ENCODE assay signal across 38 cellular contexts in genomic region chr1:177001556-177001955, GRCh38.
"Had no signal": no experiment of that assay in that cellular context is flagged by ENCODE, and none has a peak within 500 bp of the region (broad histone marks: within the 10 kb centered on the region; RNA-seq: fewer than 3 reads in every experiment).

No MANE protein-coding gene starts in this region.

- H3K9me3 Mint-ChIP-seq: activated naive CD4-positive, alpha-beta T cell treated with anti-CD3 and anti-CD28 coated beads, Interleukin-2, amount 10 ng/mL, durations not matched to agents 7 days and 5 days; activated naive CD4-positive, alpha-beta T cell treated with anti-CD3 and anti-CD28 coated beads, Interleukin-2, amount 50 U/mL, for 24 hours; activated naive CD8-positive, alpha-beta T cell treated with anti-CD3 and anti-CD28 coated beads, Interleukin-2, amount 50 U/mL, for 24 hours; activated T-cell treated with anti-CD3 and anti-CD28 coated beads, Interleukin-2, amount 50 U/mL, for 4 hours; activated T-helper 17 cell treated with anti-CD3 and anti-CD28 coated beads, Interleukin-2, amount 50 U/mL, for 72 hours; activated T-helper 2 cell treated with anti-CD3 and anti-CD28 coated beads, Interferon-gamma antibody, Interleukin-2, Interleukin-4, amounts not matched to agents 10 μg/mL and 5 μg/mL and 100 μg/mL, durations not matched to agents 14 hours and 24 hours and 36 hours; central memory CD8-positive, alpha-beta T cell had no signal

- H3K27ac Mint-ChIP-seq: activated naive CD4-positive, alpha-beta T cell treated with anti-CD3 and anti-CD28 coated beads for 36 hours; activated naive CD4-positive, alpha-beta T cell treated with anti-CD3 and anti-CD28 coated beads, Interleukin-2, amount 10 ng/mL, durations not matched to agents 7 days and 5 days; activated naive CD4-positive, alpha-beta T cell treated with anti-CD3 and anti-CD28 coated beads, Interleukin-2, amount 50 U/mL, for 24 hours; activated naive CD4-positive, alpha-beta T cell treated with anti-CD3 and anti-CD28 coated beads, Interleukin-2, amount 50 U/mL, for 72 hours; activated naive CD8-positive, alpha-beta T cell; activated naive CD8-positive, alpha-beta T cell treated with anti-CD3 and anti-CD28 coated beads for 36 hours; activated naive CD8-positive, alpha-beta T cell treated with anti-CD3 and anti-CD28 coated beads, Interleukin-2, amount 10 ng/mL, durations not matched to agents 7 days and 5 days; activated naive CD8-positive, alpha-beta T cell treated with anti-CD3 and anti-CD28 coated beads, Interleukin-2, amount 50 U/mL, for 24 hours; activated T-cell treated with anti-CD3 and anti-CD28 coated beads, Interleukin-2, amount 50 U/mL, for 24 hours; activated T-cell treated with anti-CD3 and anti-CD28 coated beads, Interleukin-2, amount 50 U/mL, for 72 hours; activated T-helper 17 cell treated with anti-CD3 and anti-CD28 coated beads, Interleukin-2, amount 50 U/mL, for 72 hours; activated T-helper 2 cell treated with anti-CD3 and anti-CD28 coated beads, Interferon-gamma antibody, Interleukin-2, Interleukin-4, amounts not matched to agents 10 μg/mL and 5 μg/mL and 100 μg/mL, durations not matched to agents 14 hours and 24 hours and 36 hours; brain had no signal

- H3K4me1 Mint-ChIP-seq: activated naive CD4-positive, alpha-beta T cell treated with anti-CD3 and anti-CD28 coated beads, Interleukin-2, amount 10 ng/mL, durations not matched to agents 7 days and 5 days; activated naive CD4-positive, alpha-beta T cell treated with anti-CD3 and anti-CD28 coated beads, Interleukin-2, amount 50 U/mL, for 24 hours; activated naive CD8-positive, alpha-beta T cell treated with anti-CD3 and anti-CD28 coated beads for 36 hours; activated naive CD8-positive, alpha-beta T cell treated with anti-CD3 and anti-CD28 coated beads, Interleukin-2, amount 10 ng/mL, durations not matched to agents 7 days and 5 days; activated naive CD8-positive, alpha-beta T cell treated with anti-CD3 and anti-CD28 coated beads, Interleukin-2, amount 50 U/mL, for 24 hours; activated T-helper 17 cell treated with anti-CD3 and anti-CD28 coated beads, Interleukin-2, amount 50 U/mL, for 72 hours; central memory CD8-positive, alpha-beta T cell had no signal

- H3K36me3 ChIP-seq: adrenal gland, ascending aorta, brain microvascular endothelial cell, breast epithelium, cardiac muscle cell had no signal

- DNase-seq: activated effector memory CD4-positive, alpha-beta T cell treated with anti-CD3 and anti-CD28 coated beads, Interleukin-2, amount 50 U/mL, for 16 hours; activated effector memory CD4-positive, alpha-beta T cell treated with Interleukin-2 at 50 U/mL for 16 hours; activated gamma-delta T cell; activated gamma-delta T cell treated with Interleukin-2 at 50 U/mL for 16 hours; activated naive CD4-positive, alpha-beta T cell; activated naive CD4-positive, alpha-beta T cell treated with anti-CD3 and anti-CD28 coated beads for 36 hours; activated naive CD4-positive, alpha-beta T cell treated with anti-CD3 and anti-CD28 coated beads, Interleukin-2, amount 10 ng/mL, durations not matched to agents 7 days and 5 days; activated naive CD4-positive, alpha-beta T cell treated with anti-CD3 and anti-CD28 coated beads, Interleukin-2, amount 50 U/mL, for 16 hours; activated naive CD4-positive, alpha-beta T cell treated with Interleukin-2 at 50 U/mL for 16 hours; activated naive CD8-positive, alpha-beta T cell treated with anti-CD3 and anti-CD28 coated beads for 36 hours; activated naive CD8-positive, alpha-beta T cell treated with anti-CD3 and anti-CD28 coated beads, Interleukin-2, amount 10 ng/mL, durations not matched to agents 7 days and 5 days; activated naive CD8-positive, alpha-beta T cell treated with anti-CD3 and anti-CD28 coated beads, Interleukin-2, amount 50 U/mL, for 24 hours; activated T-cell treated with anti-CD3 and anti-CD28 coated beads, Interleukin-2, amount 50 U/mL, for 1 hour; activated T-cell treated with anti-CD3 and anti-CD28 coated beads, Interleukin-2, amount 50 U/mL, for 24 hours; activated T-cell treated with anti-CD3 and anti-CD28 coated beads, Interleukin-2, amount 50 U/mL, for 4 hours; activated T-cell treated with anti-CD3 and anti-CD28 coated beads, Interleukin-2, amount 50 U/mL, for 48 hours; activated T-cell treated with anti-CD3 and anti-CD28 coated beads, Interleukin-2, amount 50 U/mL, for 72 hours; adrenal gland; amniotic stem cell; amygdala; anterior cingulate cortex; aorta; body of pancreas; brain microvascular endothelial cell; central memory CD4-positive, alpha-beta T cell; cerebellar nuclear complex had no signal

- H3K4me1 ChIP-seq: ascending aorta, body of pancreas, breast epithelium had no signal

- H3K4me3 ChIP-seq: adrenal gland, ascending aorta, body of pancreas, breast epithelium, cardiac muscle cell had no signal

- H3K4me3 Mint-ChIP-seq: activated naive CD4-positive, alpha-beta T cell treated with anti-CD3 and anti-CD28 coated beads for 36 hours; activated naive CD4-positive, alpha-beta T cell treated with anti-CD3 and anti-CD28 coated beads, Interleukin-2, amount 10 ng/mL, durations not matched to agents 7 days and 5 days; activated naive CD4-positive, alpha-beta T cell treated with anti-CD3 and anti-CD28 coated beads, Interleukin-2, amount 50 U/mL, for 24 hours; activated naive CD8-positive, alpha-beta T cell; activated naive CD8-positive, alpha-beta T cell treated with anti-CD3 and anti-CD28 coated beads for 36 hours; activated naive CD8-positive, alpha-beta T cell treated with anti-CD3 and anti-CD28 coated beads, Interleukin-2, amount 10 ng/mL, durations not matched to agents 7 days and 5 days; activated naive CD8-positive, alpha-beta T cell treated with anti-CD3 and anti-CD28 coated beads, Interleukin-2, amount 50 U/mL, for 24 hours; activated T-cell treated with anti-CD3 and anti-CD28 coated beads, Interleukin-2, amount 50 U/mL, for 24 hours; activated T-cell treated with anti-CD3 and anti-CD28 coated beads, Interleukin-2, amount 50 U/mL, for 4 hours; activated T-cell treated with anti-CD3 and anti-CD28 coated beads, Interleukin-2, amount 50 U/mL, for 72 hours; activated T-helper 17 cell treated with anti-CD3 and anti-CD28 coated beads, Interleukin-2, amount 50 U/mL, for 72 hours; brain; central memory CD8-positive, alpha-beta T cell had no signal

- H3K27me3 Mint-ChIP-seq: activated naive CD4-positive, alpha-beta T cell treated with anti-CD3 and anti-CD28 coated beads, Interleukin-2, amount 10 ng/mL, durations not matched to agents 7 days and 5 days; activated naive CD8-positive, alpha-beta T cell treated with anti-CD3 and anti-CD28 coated beads, Interleukin-2, amount 10 ng/mL, durations not matched to agents 7 days and 5 days; activated naive CD8-positive, alpha-beta T cell treated with anti-CD3 and anti-CD28 coated beads, Interleukin-2, amount 50 U/mL, for 24 hours; activated T-cell treated with anti-CD3 and anti-CD28 coated beads, Interleukin-2, amount 50 U/mL, for 24 hours; central memory CD8-positive, alpha-beta T cell had no signal

- ATAC-seq: activated naive CD4-positive, alpha-beta T cell treated with anti-CD3 and anti-CD28 coated beads, Interleukin-2, amount 50 U/mL, for 72 hours; activated naive CD8-positive, alpha-beta T cell treated with anti-CD3 and anti-CD28 coated beads, Interleukin-2, amount 50 U/mL, for 24 hours; activated T-cell treated with anti-CD3 and anti-CD28 coated beads, Interleukin-2, amount 50 U/mL, for 4 hours; activated T-cell treated with anti-CD3 and anti-CD28 coated beads, Interleukin-2, amount 50 U/mL, for 72 hours; activated T-helper 17 cell treated with anti-CD3 and anti-CD28 coated beads, Interleukin-2, amount 50 U/mL, for 72 hours; body of pancreas had no signal

- H3K27ac ChIP-seq: adrenal gland, ascending aorta, body of pancreas, brain microvascular endothelial cell, breast epithelium, cardiac muscle cell had no signal

- H3K36me3 Mint-ChIP-seq: activated naive CD4-positive, alpha-beta T cell treated with anti-CD3 and anti-CD28 coated beads, Interleukin-2, amount 10 ng/mL, durations not matched to agents 7 days and 5 days; activated naive CD4-positive, alpha-beta T cell treated with anti-CD3 and anti-CD28 coated beads, Interleukin-2, amount 50 U/mL, for 24 hours; activated naive CD8-positive, alpha-beta T cell; activated naive CD8-positive, alpha-beta T cell treated with anti-CD3 and anti-CD28 coated beads for 36 hours; activated naive CD8-positive, alpha-beta T cell treated with anti-CD3 and anti-CD28 coated beads, Interleukin-2, amount 10 ng/mL, durations not matched to agents 7 days and 5 days had no signal

- FAIRE-seq: astrocyte, bronchial epithelial cell had no signal

- H3K9me3 ChIP-seq: adrenal gland, ascending aorta, breast epithelium had no signal

- H3K27me3 ChIP-seq: adrenal gland, ascending aorta, body of pancreas, brain microvascular endothelial cell, breast epithelium, cardiac muscle cell had no signal
